Comparison of ENCODE assay signal across 8 cellular contexts in genomic region chr1:206612129-206612876, GRCh38.
DNase-seq lines count a peak whose midpoint lies in the region; ATAC-seq and TF ChIP-seq lines count a peak whose summit lies in the region.

Gene EIF2D (minus strand): TSS chr1:206612465. CDS start chr1:206612342, 123 bp downstream.

- DNase-seq in AG10803 (ENCODE audit: low read depth) (peak; percentile 89), NCI-H446 treated with DMSO at 0.1 percent for 48 hours (lab: John Stamatoyannopoulos, UW) (peak; percentile 88), islet precursor cell (peak; percentile 96)
- DNase-seq in activated CD4-positive, CD25-positive, alpha-beta regulatory T cell treated with anti-CD3 and anti-CD28 coated beads, Interleukin-2, amount 50 U/mL, for 16 hours (ENCODE audit: low read depth, low spot score), result peak; percentile 88
- DNase-seq in central memory CD4-positive, alpha-beta T cell, result peak; percentile 91
- DNase-seq in stimulated activated CD4-positive, alpha-beta T cell treated with anti-CD3 and anti-CD28 coated beads, Interleukin-12 subunit alpha, Interleukin-12 subunit beta, amount 100 ng/mL, for 4 hours, result peak; percentile 95

- H3K4me3 ChIP-seq in AG10803 (ENCODE audit: low read length), result peak within 1 kb of the TSS; percentile 93

- peak; percentile 85 for ATAC-seq in GM19035 (IDR thresholded peaks at IDR 0.05; ENCODE audit: unreplicated experiment)
- peak; percentile 90 for ATAC-seq in HG03342 (IDR thresholded peaks at IDR 0.05; ENCODE audit: unreplicated experiment)

- peak; percentile 68 for TF ChIP-seq CTCF in AG10803 (conservative IDR thresholded peaks at IDR 0.05; ENCODE audit: low read length)

Comparison
In these comparisons a context has a peak if more than half of its experiments do, and no peak if none do; other contexts are left out.
1. Peak in every context shown above with its lines: DNase-seq, ATAC-seq and H3K4me3 ChIP-seq.